Comparison of ENCODE assay signal across 1 cellular context in the genomic region with DNA sequence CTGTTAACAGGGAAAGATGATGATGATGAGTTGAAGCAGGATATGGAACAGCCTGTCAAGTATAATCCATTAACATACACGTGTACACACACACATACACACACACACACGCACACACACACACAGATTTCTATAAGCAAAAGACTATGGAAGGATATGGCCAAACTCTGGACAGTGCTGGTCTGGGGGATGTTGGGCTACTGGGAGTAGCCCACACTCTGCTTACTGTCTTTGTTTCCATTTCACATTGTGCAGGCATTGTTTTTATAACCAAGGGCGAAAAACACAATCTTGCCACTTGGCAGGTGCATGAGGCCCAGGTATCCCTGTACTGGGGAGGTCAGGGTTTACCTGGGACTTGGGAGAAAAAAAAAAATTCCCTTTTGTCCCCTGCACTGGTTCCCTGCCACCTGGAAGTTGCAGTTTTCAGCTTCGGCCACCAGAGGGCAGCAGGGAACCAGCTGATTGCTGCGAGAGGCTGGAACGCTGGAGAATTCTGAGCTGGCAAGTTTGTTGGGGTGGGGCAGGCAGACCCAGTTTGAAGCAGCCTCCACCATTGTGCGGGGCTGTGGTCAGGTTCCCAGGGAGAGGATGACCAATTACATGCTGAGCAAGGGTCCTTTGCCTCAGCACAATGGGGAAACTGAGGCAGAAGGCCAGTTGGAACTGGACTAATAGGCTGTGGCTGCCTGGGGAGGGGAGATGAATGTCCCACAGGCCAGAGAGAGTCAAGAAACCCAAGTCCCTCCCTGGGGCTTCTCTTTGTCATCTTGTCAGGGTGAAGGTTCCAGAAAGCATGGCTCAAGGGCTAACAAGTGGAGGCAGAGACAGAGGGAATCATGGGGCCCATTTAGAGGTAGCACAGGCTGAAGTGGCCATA.
TF ChIP-seq lines count a peak whose summit lies in the region.

No MANE protein-coding gene starts in this region.

TF ChIP-seq in K562, 482 proteins besides CTCF, POLR2A, EP300 and RAD21 (continued from another document and continues in another):
- TF ChIP-seq, protein P1, sequence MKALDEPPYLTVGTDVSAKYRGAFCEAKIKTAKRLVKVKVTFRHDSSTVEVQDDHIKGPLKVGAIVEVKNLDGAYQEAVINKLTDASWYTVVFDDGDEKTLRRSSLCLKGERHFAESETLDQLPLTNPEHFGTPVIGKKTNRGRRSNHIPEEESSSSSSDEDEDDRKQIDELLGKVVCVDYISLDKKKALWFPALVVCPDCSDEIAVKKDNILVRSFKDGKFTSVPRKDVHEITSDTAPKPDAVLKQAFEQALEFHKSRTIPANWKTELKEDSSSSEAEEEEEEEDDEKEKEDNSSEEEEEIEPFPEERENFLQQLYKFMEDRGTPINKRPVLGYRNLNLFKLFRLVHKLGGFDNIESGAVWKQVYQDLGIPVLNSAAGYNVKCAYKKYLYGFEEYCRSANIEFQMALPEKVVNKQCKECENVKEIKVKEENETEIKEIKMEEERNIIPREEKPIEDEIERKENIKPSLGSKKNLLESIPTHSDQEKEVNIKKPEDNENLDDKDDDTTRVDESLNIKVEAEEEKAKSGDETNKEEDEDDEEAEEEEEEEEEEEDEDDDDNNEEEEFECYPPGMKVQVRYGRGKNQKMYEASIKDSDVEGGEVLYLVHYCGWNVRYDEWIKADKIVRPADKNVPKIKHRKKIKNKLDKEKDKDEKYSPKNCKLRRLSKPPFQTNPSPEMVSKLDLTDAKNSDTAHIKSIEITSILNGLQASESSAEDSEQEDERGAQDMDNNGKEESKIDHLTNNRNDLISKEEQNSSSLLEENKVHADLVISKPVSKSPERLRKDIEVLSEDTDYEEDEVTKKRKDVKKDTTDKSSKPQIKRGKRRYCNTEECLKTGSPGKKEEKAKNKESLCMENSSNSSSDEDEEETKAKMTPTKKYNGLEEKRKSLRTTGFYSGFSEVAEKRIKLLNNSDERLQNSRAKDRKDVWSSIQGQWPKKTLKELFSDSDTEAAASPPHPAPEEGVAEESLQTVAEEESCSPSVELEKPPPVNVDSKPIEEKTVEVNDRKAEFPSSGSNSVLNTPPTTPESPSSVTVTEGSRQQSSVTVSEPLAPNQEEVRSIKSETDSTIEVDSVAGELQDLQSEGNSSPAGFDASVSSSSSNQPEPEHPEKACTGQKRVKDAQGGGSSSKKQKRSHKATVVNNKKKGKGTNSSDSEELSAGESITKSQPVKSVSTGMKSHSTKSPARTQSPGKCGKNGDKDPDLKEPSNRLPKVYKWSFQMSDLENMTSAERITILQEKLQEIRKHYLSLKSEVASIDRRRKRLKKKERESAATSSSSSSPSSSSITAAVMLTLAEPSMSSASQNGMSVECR (CRISPR knock-in tag; IDR thresholded peaks at IDR 0.05): 0 out of 2 replicates have a peak, but pooled peaks have one; percentile 45
- no peak for TF ChIP-seq KLF16 (IDR thresholded peaks at IDR 0.05)
- no peak for TF ChIP-seq ZNF668 (CRISPR knock-in tag; IDR thresholded peaks at IDR 0.05)
- TF ChIP-seq HDAC3 (IDR thresholded peaks at IDR 0.05; ENCODE audit: borderline replicate concordance, partially characterized antibody): no peak
- TF ChIP-seq STAT6 (CRISPR knock-in tag; IDR thresholded peaks at IDR 0.05): no peak; the same call in 1 of the 2 replicates
- TF ChIP-seq CREM (IDR thresholded peaks at IDR 0.05; ENCODE audit: low read depth): no peak
- TF ChIP-seq, protein P2, sequence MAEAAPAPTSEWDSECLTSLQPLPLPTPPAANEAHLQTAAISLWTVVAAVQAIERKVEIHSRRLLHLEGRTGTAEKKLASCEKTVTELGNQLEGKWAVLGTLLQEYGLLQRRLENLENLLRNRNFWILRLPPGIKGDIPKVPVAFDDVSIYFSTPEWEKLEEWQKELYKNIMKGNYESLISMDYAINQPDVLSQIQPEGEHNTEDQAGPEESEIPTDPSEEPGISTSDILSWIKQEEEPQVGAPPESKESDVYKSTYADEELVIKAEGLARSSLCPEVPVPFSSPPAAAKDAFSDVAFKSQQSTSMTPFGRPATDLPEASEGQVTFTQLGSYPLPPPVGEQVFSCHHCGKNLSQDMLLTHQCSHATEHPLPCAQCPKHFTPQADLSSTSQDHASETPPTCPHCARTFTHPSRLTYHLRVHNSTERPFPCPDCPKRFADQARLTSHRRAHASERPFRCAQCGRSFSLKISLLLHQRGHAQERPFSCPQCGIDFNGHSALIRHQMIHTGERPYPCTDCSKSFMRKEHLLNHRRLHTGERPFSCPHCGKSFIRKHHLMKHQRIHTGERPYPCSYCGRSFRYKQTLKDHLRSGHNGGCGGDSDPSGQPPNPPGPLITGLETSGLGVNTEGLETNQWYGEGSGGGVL (CRISPR knock-in tag; IDR thresholded peaks at IDR 0.05): no peak
- TF ChIP-seq ZZZ3 (IDR thresholded peaks at IDR 0.05): no peak
- peak; percentile 61; the same call in 1 of the 2 replicates for TF ChIP-seq TEAD4 (IDR thresholded peaks at IDR 0.05; ENCODE audit: low read length)
- TF ChIP-seq TEAD4 (CRISPR knock-in tag; IDR thresholded peaks at IDR 0.05; ENCODE audit: borderline replicate concordance): no peak
- TF ChIP-seq MAFG (tag; conservative IDR thresholded peaks at IDR 0.05): peak; percentile 26; the same call in 1 of the 2 replicates
- no peak for TF ChIP-seq HDAC8 (tag; IDR thresholded peaks at IDR 0.05)
- TF ChIP-seq MAFF (IDR thresholded peaks at IDR 0.05; ENCODE audit: low read length): peak; percentile 28; the same call in 1 of the 2 replicates
- no peak for TF ChIP-seq FOXP1 (CRISPR knock-in tag; IDR thresholded peaks at IDR 0.05)
- TF ChIP-seq STAT5A (IDR thresholded peaks at IDR 0.05; ENCODE audit: borderline replicate concordance, low read length): no peak
- TF ChIP-seq ERF (CRISPR knock-in tag; IDR thresholded peaks at IDR 0.05): no peak
- no peak for TF ChIP-seq EWSR1 (IDR thresholded peaks at IDR 0.05; ENCODE audit: borderline replicate concordance, low read depth, partially characterized antibody)
- no peak for TF ChIP-seq PHF20 (IDR thresholded peaks at IDR 0.05; ENCODE audit: partially characterized antibody)
- no peak for TF ChIP-seq NCOA6 (IDR thresholded peaks at IDR 0.05)
- TF ChIP-seq, protein P3, sequence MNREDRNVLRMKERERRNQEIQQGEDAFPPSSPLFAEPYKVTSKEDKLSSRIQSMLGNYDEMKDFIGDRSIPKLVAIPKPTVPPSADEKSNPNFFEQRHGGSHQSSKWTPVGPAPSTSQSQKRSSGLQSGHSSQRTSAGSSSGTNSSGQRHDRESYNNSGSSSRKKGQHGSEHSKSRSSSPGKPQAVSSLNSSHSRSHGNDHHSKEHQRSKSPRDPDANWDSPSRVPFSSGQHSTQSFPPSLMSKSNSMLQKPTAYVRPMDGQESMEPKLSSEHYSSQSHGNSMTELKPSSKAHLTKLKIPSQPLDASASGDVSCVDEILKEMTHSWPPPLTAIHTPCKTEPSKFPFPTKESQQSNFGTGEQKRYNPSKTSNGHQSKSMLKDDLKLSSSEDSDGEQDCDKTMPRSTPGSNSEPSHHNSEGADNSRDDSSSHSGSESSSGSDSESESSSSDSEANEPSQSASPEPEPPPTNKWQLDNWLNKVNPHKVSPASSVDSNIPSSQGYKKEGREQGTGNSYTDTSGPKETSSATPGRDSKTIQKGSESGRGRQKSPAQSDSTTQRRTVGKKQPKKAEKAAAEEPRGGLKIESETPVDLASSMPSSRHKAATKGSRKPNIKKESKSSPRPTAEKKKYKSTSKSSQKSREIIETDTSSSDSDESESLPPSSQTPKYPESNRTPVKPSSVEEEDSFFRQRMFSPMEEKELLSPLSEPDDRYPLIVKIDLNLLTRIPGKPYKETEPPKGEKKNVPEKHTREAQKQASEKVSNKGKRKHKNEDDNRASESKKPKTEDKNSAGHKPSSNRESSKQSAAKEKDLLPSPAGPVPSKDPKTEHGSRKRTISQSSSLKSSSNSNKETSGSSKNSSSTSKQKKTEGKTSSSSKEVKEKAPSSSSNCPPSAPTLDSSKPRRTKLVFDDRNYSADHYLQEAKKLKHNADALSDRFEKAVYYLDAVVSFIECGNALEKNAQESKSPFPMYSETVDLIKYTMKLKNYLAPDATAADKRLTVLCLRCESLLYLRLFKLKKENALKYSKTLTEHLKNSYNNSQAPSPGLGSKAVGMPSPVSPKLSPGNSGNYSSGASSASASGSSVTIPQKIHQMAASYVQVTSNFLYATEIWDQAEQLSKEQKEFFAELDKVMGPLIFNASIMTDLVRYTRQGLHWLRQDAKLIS (CRISPR knock-in tag; IDR thresholded peaks at IDR 0.05): no peak
- peak; percentile 98 for TF ChIP-seq STAG1 (CRISPR knock-in tag; IDR thresholded peaks at IDR 0.05; ENCODE audit: borderline replicate concordance)
- TF ChIP-seq MAZ (CRISPR knock-in tag; conservative IDR thresholded peaks at IDR 0.05 in 1 of 2, IDR thresholded peaks at IDR 0.05 in 1 of 2): peak; percentile 55 to 57; a peak in 1 of 4 replicates
- TF ChIP-seq ZNF3 (CRISPR knock-in tag; IDR thresholded peaks at IDR 0.05): no peak
- no peak for TF ChIP-seq ZNF124 (CRISPR knock-in tag; IDR thresholded peaks at IDR 0.05)
- TF ChIP-seq JUND (IDR thresholded peaks at IDR 0.05; ENCODE audit: borderline replicate concordance, low read depth, low read length): peak; percentile 39; the same call in 1 of the 2 replicates
- TF ChIP-seq JUND (tag; IDR thresholded peaks at IDR 0.05; ENCODE audit: borderline replicate concordance, low read depth, low read length): no peak; the same call in 2 of the 3 replicates
- no peak for TF ChIP-seq NBN (IDR thresholded peaks at IDR 0.05; ENCODE audit: low read depth)
- TF ChIP-seq, protein P4, sequence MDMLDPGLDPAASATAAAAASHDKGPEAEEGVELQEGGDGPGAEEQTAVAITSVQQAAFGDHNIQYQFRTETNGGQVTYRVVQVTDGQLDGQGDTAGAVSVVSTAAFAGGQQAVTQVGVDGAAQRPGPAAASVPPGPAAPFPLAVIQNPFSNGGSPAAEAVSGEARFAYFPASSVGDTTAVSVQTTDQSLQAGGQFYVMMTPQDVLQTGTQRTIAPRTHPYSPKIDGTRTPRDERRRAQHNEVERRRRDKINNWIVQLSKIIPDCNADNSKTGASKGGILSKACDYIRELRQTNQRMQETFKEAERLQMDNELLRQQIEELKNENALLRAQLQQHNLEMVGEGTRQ (CRISPR knock-in tag; IDR thresholded peaks at IDR 0.05): no peak
- TF ChIP-seq CHD1 (IDR thresholded peaks at IDR 0.05; ENCODE audit: low read length): no peak
- TF ChIP-seq ZNF24 (IDR thresholded peaks at IDR 0.05): peak; percentile 40; the same call in 1 of the 2 replicates
- no peak for TF ChIP-seq MTA3 (IDR thresholded peaks at IDR 0.05; ENCODE audit: borderline replicate concordance)
- TF ChIP-seq ZNF655 (CRISPR knock-in tag; IDR thresholded peaks at IDR 0.05): no peak
- no peak for TF ChIP-seq ZNF184 (CRISPR knock-in tag; IDR thresholded peaks at IDR 0.05)
- no peak for TF ChIP-seq HNRNPLL (IDR thresholded peaks at IDR 0.05; ENCODE audit: low read depth, low read length, poor library complexity, severe bottlenecking)
- TF ChIP-seq ETS2 (tag; IDR thresholded peaks at IDR 0.05; ENCODE audit: borderline replicate concordance, poor library complexity, severe bottlenecking): no peak
- no peak for TF ChIP-seq ZKSCAN8 (CRISPR knock-in tag; IDR thresholded peaks at IDR 0.05)
- TF ChIP-seq MECOM (CRISPR knock-in tag; IDR thresholded peaks at IDR 0.05): no peak
- TF ChIP-seq SETDB1 (IDR thresholded peaks at IDR 0.05; ENCODE audit: low read length): no peak
- TF ChIP-seq, protein P5, sequence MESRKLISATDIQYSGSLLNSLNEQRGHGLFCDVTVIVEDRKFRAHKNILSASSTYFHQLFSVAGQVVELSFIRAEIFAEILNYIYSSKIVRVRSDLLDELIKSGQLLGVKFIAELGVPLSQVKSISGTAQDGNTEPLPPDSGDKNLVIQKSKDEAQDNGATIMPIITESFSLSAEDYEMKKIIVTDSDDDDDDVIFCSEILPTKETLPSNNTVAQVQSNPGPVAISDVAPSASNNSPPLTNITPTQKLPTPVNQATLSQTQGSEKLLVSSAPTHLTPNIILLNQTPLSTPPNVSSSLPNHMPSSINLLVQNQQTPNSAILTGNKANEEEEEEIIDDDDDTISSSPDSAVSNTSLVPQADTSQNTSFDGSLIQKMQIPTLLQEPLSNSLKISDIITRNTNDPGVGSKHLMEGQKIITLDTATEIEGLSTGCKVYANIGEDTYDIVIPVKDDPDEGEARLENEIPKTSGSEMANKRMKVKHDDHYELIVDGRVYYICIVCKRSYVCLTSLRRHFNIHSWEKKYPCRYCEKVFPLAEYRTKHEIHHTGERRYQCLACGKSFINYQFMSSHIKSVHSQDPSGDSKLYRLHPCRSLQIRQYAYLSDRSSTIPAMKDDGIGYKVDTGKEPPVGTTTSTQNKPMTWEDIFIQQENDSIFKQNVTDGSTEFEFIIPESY (CRISPR knock-in tag; IDR thresholded peaks at IDR 0.05): no peak
- TF ChIP-seq SLC30A9 (CRISPR knock-in tag; IDR thresholded peaks at IDR 0.05): no peak
- no peak for TF ChIP-seq KAT8 (IDR thresholded peaks at IDR 0.05; ENCODE audit: low read depth)
- TF ChIP-seq, protein P6, sequence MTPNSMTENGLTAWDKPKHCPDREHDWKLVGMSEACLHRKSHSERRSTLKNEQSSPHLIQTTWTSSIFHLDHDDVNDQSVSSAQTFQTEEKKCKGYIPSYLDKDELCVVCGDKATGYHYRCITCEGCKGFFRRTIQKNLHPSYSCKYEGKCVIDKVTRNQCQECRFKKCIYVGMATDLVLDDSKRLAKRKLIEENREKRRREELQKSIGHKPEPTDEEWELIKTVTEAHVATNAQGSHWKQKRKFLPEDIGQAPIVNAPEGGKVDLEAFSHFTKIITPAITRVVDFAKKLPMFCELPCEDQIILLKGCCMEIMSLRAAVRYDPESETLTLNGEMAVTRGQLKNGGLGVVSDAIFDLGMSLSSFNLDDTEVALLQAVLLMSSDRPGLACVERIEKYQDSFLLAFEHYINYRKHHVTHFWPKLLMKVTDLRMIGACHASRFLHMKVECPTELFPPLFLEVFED (CRISPR knock-in tag; conservative IDR thresholded peaks at IDR 0.05): no peak
